Comparison of ENCODE assay signal across 1 cellular context in genomic region chr12:3213171-3213570, GRCh38.
TF ChIP-seq lines count a peak whose summit lies in the region.

No MANE protein-coding gene starts in this region.

TF ChIP-seq in H1, 55 proteins besides CTCF, POLR2A, EP300 and RAD21:
- no peak for TF ChIP-seq NANOG (IDR thresholded peaks at IDR 0.05; ENCODE audit: insufficient read depth, low read depth, low read length, poor library complexity, severe bottlenecking)
- no peak for TF ChIP-seq RBBP5 (IDR thresholded peaks at IDR 0.05; ENCODE audit: borderline replicate concordance, low read depth, low read length)
- TF ChIP-seq SUZ12 (IDR thresholded peaks at IDR 0.05; ENCODE audit: low read length), result no peak
- TF ChIP-seq JUN (IDR thresholded peaks at IDR 0.05; ENCODE audit: low read depth, low read length), result no peak
- no peak for TF ChIP-seq TAF7 (optimal IDR thresholded peaks at IDR 0.05; ENCODE audit: borderline replicate concordance, low read depth, low read length)
- TF ChIP-seq POU5F1 (IDR thresholded peaks at IDR 0.05; ENCODE audit: low read depth, low read length), result no peak
- no peak for TF ChIP-seq BACH1 (IDR thresholded peaks at IDR 0.05; ENCODE audit: low read length)
- TF ChIP-seq RXRA (IDR thresholded peaks at IDR 0.05; ENCODE audit: insufficient read depth, low read depth, low read length), result no peak
- TF ChIP-seq RFX5 (IDR thresholded peaks at IDR 0.05; ENCODE audit: borderline replicate concordance, low read depth, low read length), result no peak
- TF ChIP-seq SP1 (IDR thresholded peaks at IDR 0.05; ENCODE audit: low read depth, low read length), result no peak
- no peak for TF ChIP-seq USF2 (IDR thresholded peaks at IDR 0.05; ENCODE audit: low read length)
- no peak for TF ChIP-seq PHF8 (conservative IDR thresholded peaks at IDR 0.05; ENCODE audit: low read depth, low read length)
